In the genomic region with DNA sequence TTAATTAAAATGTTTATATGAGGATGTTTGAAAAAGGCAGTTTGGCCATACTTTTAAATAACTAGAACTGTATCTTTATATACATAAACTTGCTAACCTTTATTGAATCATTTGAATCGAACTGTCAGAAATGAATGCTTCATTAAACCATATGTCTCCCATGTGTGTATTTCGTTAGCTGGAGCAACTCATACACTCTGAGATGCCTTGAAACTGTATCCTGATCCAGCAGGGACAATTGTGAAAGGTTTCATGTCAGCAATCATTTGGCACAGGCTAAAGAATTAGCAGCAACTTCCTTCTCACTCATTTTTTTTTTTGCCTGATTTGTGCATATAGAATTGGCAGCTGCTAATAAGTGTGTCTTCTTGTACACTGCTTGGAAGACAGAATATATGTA, we compare ENCODE assay signal across 12 cellular contexts.
DNase-seq lines count a peak whose midpoint lies in the region; ATAC-seq and TF ChIP-seq lines count a peak whose summit lies in the region.
"Had no signal": no experiment of that assay in that cellular context is flagged by ENCODE, and none has a peak within 500 bp of the region (broad histone marks: within the 10 kb centered on the region; RNA-seq: fewer than 3 reads in every experiment).

No MANE protein-coding gene starts in this region.

- H3K4me3 ChIP-seq in ACC112 (ENCODE audit: low read depth, low read length) (peak overlapping the region; percentile 78), kidney epithelial cell (ENCODE audit: low read depth, low read length) (peak overlapping the region; percentile 32), esophagus squamous epithelium (no peak overlapping the region)
- H3K4me3 ChIP-seq: mucosa of descending colon had no signal

- peak overlapping the region; percentile 90 for H3K27ac ChIP-seq in ACC112 (ENCODE audit: low read depth, low read length)
- H3K27ac ChIP-seq in esophagus squamous epithelium: peak overlapping the region in 2 of 4 donors; percentile 16 to 37
- H3K27ac ChIP-seq in substantia nigra (ENCODE audit: low read depth, low read length, poor library complexity, severe bottlenecking): no peak overlapping the region

- WGBS in esophagus squamous epithelium, 2 donors: 7 to 35% methylated on average over 2 of the region's 2 CpGs

- CTCF ChIA-PET in activated CD8-positive, alpha-beta T cell treated with anti-CD3 and anti-CD28 coated beads, Interleukin-2, amount 10 ng/mL, durations not matched to agents 7 days and 5 days (lab: Charles Lee): no interaction called here

- peaks cover 37% of the 10 kb centered on the region for H3K4me1 ChIP-seq in ACC112 (ENCODE audit: control insufficient read depth, insufficient read depth, low read length, unreplicated experiment)
- H3K4me1 ChIP-seq in esophagus squamous epithelium: no peaks in the 10 kb centered on the region

- H3K9me3 Mint-ChIP-seq in activated CD8-positive, alpha-beta T cell treated with anti-CD3 and anti-CD28 coated beads, Interleukin-2, amount 10 ng/mL, durations not matched to agents 7 days and 5 days (ENCODE audit: insufficient read depth): no peaks in the 10 kb centered on the region
- H3K9me3 Mint-ChIP-seq: CD8-positive, alpha-beta T cell had no signal

- DNase-seq in amniotic epithelial cell (ENCODE audit: low read depth) (peak; percentile 39), kidney epithelial cell (ENCODE audit: low read depth) (no peak), esophagus squamous epithelium (lab: John Stamatoyannopoulos, UW) (no peak), substantia nigra (lab: John Stamatoyannopoulos, UW) (no peak), COLO668 (lab: John Stamatoyannopoulos, UW; ENCODE audit: unreplicated experiment) (no peak)
- DNase-seq in activated CD8-positive, alpha-beta T cell treated with anti-CD3 and anti-CD28 coated beads, Interleukin-2, amount 10 ng/mL, durations not matched to agents 7 days and 5 days: no peak
- DNase-seq: activated CD8-positive, alpha-beta memory T cell treated with anti-CD3 and anti-CD28 coated beads, Interleukin-2, amount 10 ng/mL, durations not matched to agents 7 days and 5 days; CD8-positive, alpha-beta T cell; mucosa of descending colon; stimulated activated naive CD4-positive, alpha-beta T cell treated with Interleukin-2 at 50 U/mL for 16 hours had no signal

- H3K27me3 ChIP-seq in ACC112 (ENCODE audit: insufficient read depth, low read length) (no peaks in the 10 kb centered on the region), kidney epithelial cell (ENCODE audit: control insufficient read depth, insufficient read depth, low read length) (no peaks in the 10 kb centered on the region), esophagus squamous epithelium (no peaks in the 10 kb centered on the region)

- ATAC-seq in HG03432 (IDR thresholded peaks at IDR 0.05; ENCODE audit: unreplicated experiment): peak; percentile 13
- no peak for ATAC-seq in activated CD8-positive, alpha-beta T cell treated with anti-CD3 and anti-CD28 coated beads, Interleukin-2, amount 10 ng/mL, durations not matched to agents 7 days and 5 days
- ATAC-seq: activated CD8-positive, alpha-beta memory T cell treated with anti-CD3 and anti-CD28 coated beads, Interleukin-2, amount 10 ng/mL, durations not matched to agents 7 days and 5 days; CD8-positive, alpha-beta T cell had no signal

- TF ChIP-seq CTCF in kidney epithelial cell (IDR thresholded peaks at IDR 0.05; ENCODE audit: insufficient read depth, low read length, poor library complexity, severe bottlenecking) (no peak), esophagus squamous epithelium (IDR thresholded peaks at IDR 0.05) (no peak)

- H3K9me3 ChIP-seq in esophagus squamous epithelium: no peaks in the 10 kb centered on the region
- H3K9me3 ChIP-seq: mucosa of descending colon had no signal

- H3K4me1 Mint-ChIP-seq in activated CD8-positive, alpha-beta T cell treated with anti-CD3 and anti-CD28 coated beads, Interleukin-2, amount 10 ng/mL, durations not matched to agents 7 days and 5 days (ENCODE audit: low read depth): no peaks in the 10 kb centered on the region
- H3K4me1 Mint-ChIP-seq: activated CD8-positive, alpha-beta memory T cell treated with anti-CD3 and anti-CD28 coated beads, Interleukin-2, amount 10 ng/mL, durations not matched to agents 7 days and 5 days had no signal

- peaks cover 43% of the 10 kb centered on the region for H3K79me2 ChIP-seq in ACC112 (ENCODE audit: control insufficient read depth, insufficient read depth, low read length, unreplicated experiment)

- H3K27me3 Mint-ChIP-seq in activated CD8-positive, alpha-beta T cell treated with anti-CD3 and anti-CD28 coated beads, Interleukin-2, amount 10 ng/mL, durations not matched to agents 7 days and 5 days (ENCODE audit: low read depth): no peaks in the 10 kb centered on the region
- H3K27me3 Mint-ChIP-seq: activated CD8-positive, alpha-beta memory T cell treated with anti-CD3 and anti-CD28 coated beads, Interleukin-2, amount 10 ng/mL, durations not matched to agents 7 days and 5 days had no signal

- peak overlapping the region; percentile 32 for H2AFZ ChIP-seq in ACC112 (ENCODE audit: low read length, unreplicated experiment)

- no peak overlapping the region for H3K27ac Mint-ChIP-seq in activated CD8-positive, alpha-beta T cell treated with anti-CD3 and anti-CD28 coated beads, Interleukin-2, amount 10 ng/mL, durations not matched to agents 7 days and 5 days
- H3K27ac Mint-ChIP-seq: activated CD8-positive, alpha-beta memory T cell treated with anti-CD3 and anti-CD28 coated beads, Interleukin-2, amount 10 ng/mL, durations not matched to agents 7 days and 5 days; CD8-positive, alpha-beta T cell had no signal

- TF ChIP-seq POLR2A in esophagus squamous epithelium (IDR thresholded peaks at IDR 0.05): no peak

- no peak overlapping the region for H3K4me3 Mint-ChIP-seq in activated CD8-positive, alpha-beta T cell treated with anti-CD3 and anti-CD28 coated beads, Interleukin-2, amount 10 ng/mL, durations not matched to agents 7 days and 5 days
- H3K4me3 Mint-ChIP-seq: activated CD8-positive, alpha-beta memory T cell treated with anti-CD3 and anti-CD28 coated beads, Interleukin-2, amount 10 ng/mL, durations not matched to agents 7 days and 5 days; CD8-positive, alpha-beta T cell had no signal

- intact Hi-C loops in esophagus squamous epithelium (cut with DNase I): no loop called here

- no peaks in the 10 kb centered on the region for H3K36me3 Mint-ChIP-seq in activated CD8-positive, alpha-beta T cell treated with anti-CD3 and anti-CD28 coated beads, Interleukin-2, amount 10 ng/mL, durations not matched to agents 7 days and 5 days (ENCODE audit: low read depth)
- H3K36me3 Mint-ChIP-seq: activated CD8-positive, alpha-beta memory T cell treated with anti-CD3 and anti-CD28 coated beads, Interleukin-2, amount 10 ng/mL, durations not matched to agents 7 days and 5 days; CD8-positive, alpha-beta T cell had no signal

- H3K36me3 ChIP-seq in ACC112 (ENCODE audit: insufficient read depth, low read length) (peaks cover 18% of the 10 kb centered on the region), kidney epithelial cell (ENCODE audit: control insufficient read depth, insufficient read depth, low read length) (no peaks in the 10 kb centered on the region), esophagus squamous epithelium (no peaks in the 10 kb centered on the region)

- POLR2A ChIA-PET in activated CD8-positive, alpha-beta T cell treated with anti-CD3 and anti-CD28 coated beads, Interleukin-2, amount 10 ng/mL, durations not matched to agents 7 days and 5 days (lab: Charles Lee): no interaction called here

Comparison
In these comparisons a context has a peak if more than half of its experiments do, and no peak if none do; other contexts are left out.
1. H3K4me3 ChIP-seq: peak in ACC112 (single experiment) and kidney epithelial cell (single experiment); none in esophagus squamous epithelium (0 of 4).